In the genomic region with DNA sequence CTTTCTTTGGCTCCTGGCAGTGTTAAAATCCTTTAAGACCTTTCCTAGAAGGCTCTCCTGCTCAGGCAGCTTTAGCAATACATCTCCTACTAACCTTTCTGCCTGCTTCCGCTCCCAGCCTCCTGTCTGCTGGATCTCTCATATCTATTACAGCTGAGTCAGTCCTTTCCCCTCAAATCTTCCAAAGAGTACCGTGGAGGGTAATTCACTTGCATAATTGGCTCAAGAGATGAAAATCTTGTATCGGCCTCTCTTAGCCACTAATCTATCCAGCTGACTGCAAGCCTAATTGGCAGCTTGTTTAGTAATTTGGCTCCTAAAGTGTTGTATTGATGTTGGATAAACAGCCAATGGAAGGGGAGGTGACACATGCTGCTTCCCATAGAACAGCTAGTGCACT, we compare ENCODE assay signal across 15 cellular contexts.
"Had no signal": no experiment of that assay in that cellular context is flagged by ENCODE, and none has a peak within 500 bp of the region (broad histone marks: within the 10 kb centered on the region; RNA-seq: fewer than 3 reads in every experiment).

No MANE protein-coding gene starts in this region.

- H3K4me1 ChIP-seq: adrenal gland, body of pancreas, heart left ventricle, left lung, parathyroid adenoma, thyroid gland had no signal

- H3K9me3 ChIP-seq: adrenal gland, body of pancreas, thyroid gland had no signal

- H3K36me3 ChIP-seq: adrenal gland had no signal

- H3K27ac ChIP-seq: adrenal gland, body of pancreas, heart left ventricle, left lung, parathyroid adenoma, thyroid gland had no signal

- DNase-seq: activated CD4-positive, alpha-beta T cell treated with anti-CD3 and anti-CD28 coated beads, Interleukin-2, amount 50 U/mL, for 48 hours; activated naive CD4-positive, alpha-beta T cell treated with anti-CD3 and anti-CD28 coated beads, Interleukin-2, amount 50 U/mL, for 16 hours; activated T-cell treated with anti-CD3 and anti-CD28 coated beads, Interleukin-2, amount 50 U/mL, for 24 hours; adrenal gland; body of pancreas; effector memory CD4-positive, alpha-beta T cell; heart left ventricle; left lung; mammary epithelial cell; naive B cell; T-helper 1 cell; T1000; thyroid gland had no signal

- ATAC-seq: body of pancreas; heart left ventricle; left lung; stimulated activated memory B cell treated with anti-CD40 and anti-IgM and Interleukin-4, amounts not matched to agents 10 μg/mL and 1 μg/mL and 100 μg/mL, for 72 hours had no signal

- H3K4me3 ChIP-seq: adrenal gland, body of pancreas, heart left ventricle, left lung, thyroid gland had no signal

- H3K27me3 ChIP-seq: adrenal gland, body of pancreas, heart left ventricle, left lung, thyroid gland had no signal
